ENCODE assay signal across 10 cellular contexts in the genomic region with DNA sequence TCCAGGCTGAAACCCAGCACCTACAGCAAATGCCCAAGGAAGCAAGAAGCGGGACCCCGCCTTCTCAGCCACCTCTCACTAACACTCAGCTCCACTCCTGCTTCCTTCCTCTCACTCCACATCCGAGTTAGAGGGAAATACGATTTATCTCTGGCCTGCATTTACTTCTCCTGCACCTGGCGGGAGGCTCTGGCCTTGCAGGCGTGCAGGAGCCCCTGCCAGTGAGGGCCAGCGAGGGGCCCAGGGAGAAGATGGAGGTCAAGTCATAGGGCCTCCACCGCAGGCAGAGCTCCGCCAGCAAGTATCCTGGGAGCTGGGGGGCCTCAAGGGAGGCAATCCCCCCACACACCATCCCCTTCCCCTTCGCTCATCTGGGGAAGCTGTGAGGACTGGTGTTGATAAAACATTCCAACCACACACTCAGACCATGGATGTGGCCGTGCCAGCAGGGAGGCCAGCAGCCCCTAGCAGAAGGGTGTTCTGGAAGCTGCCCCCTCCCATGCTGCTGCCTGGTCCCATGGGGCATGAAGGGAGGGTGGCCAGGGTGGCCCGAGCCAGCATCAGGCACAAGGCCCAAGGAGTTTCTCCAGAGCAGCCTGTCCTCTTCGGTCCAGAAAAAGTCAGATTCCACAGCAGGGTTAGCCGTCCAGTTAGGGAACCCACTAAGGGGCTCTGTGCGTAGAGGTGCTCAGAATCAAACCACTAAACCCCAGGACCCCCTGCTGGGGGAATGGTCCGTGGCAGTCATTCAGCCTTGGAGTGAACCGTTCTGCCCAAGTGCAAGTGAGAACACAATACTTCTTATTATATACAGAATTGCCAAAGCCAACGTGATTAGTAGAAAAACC.
A peak's percentile ranks its signal among the peaks of the same experiment; 100 is the strongest.
DNase-seq lines count a peak whose midpoint lies in the region; TF ChIP-seq lines count a peak whose summit lies in the region.
"Had no signal": no experiment of that assay in that cellular context is flagged by ENCODE, and none has a peak within 500 bp of the region (broad histone marks: within the 10 kb centered on the region; RNA-seq: fewer than 3 reads in every experiment).

No MANE protein-coding gene starts in this region.

- TF ChIP-seq CTCF in Peyer's patch (IDR thresholded peaks at IDR 0.05), result no peak
- peak in 2 of 56 donors; percentile 9 to 17 for TF ChIP-seq CTCF in dorsolateral prefrontal cortex (IDR thresholded peaks at IDR 0.05 in 54 of 56, conservative IDR thresholded peaks at IDR 0.05 in 2 of 56; ENCODE audit: low read depth in 1 of 56, partially characterized antibody in 56 of 56)
- no peak for TF ChIP-seq CTCF in suprapubic skin (IDR thresholded peaks at IDR 0.05)

- H3K4me1 ChIP-seq in Peyer's patch (peaks cover 0 to 25% (median 2%) of the 10 kb centered on the region in 4 donors), suprapubic skin (peaks cover 65% of the 10 kb centered on the region)

- H3K27ac ChIP-seq in Peyer's patch (peak overlapping the region; percentile 8 to 80 (median 58)), dorsolateral prefrontal cortex (peak overlapping the region; percentile 57 to 97 (median 90)), suprapubic skin (peak overlapping the region; percentile 71)

- intact Hi-C loops in dorsolateral prefrontal cortex (cut with DNase I), result no loop called here

- POLR2A ChIA-PET in HEK293T (lab: Yijun Ruan, JAX), result no interaction called here

- no peaks in the 10 kb centered on the region for H3K27me3 ChIP-seq in Peyer's patch
- H3K27me3 ChIP-seq in dorsolateral prefrontal cortex, result no peaks in the 10 kb centered on the region
- H3K27me3 ChIP-seq in suprapubic skin, result no peaks in the 10 kb centered on the region

- H3K4me3 ChIP-seq in Peyer's patch, result peak overlapping the region in 1 of 4 donors; percentile 42
- H3K4me3 ChIP-seq in dorsolateral prefrontal cortex, result peak overlapping the region in 46 of 59 donors; percentile 6 to 61 (median 44)
- peak overlapping the region; percentile 47 for H3K4me3 ChIP-seq in suprapubic skin

- DNase-seq in Peyer's patch (no peak), dorsolateral prefrontal cortex (peak in 4 of 10 donors; percentile 9 to 47 (median 34)), mesenteric fat pad (ENCODE audit: low spot score) (peak; percentile 55), suprapubic skin (ENCODE audit: low spot score in 2 of 2) (peak; percentile 60 to 71), iPS-NIHi11 (ENCODE audit: low spot score) (no peak), NCI-H446 treated with DMSO at 0.1 percent for 48 hours (lab: John Stamatoyannopoulos, UW) (no peak), HEK293T (ENCODE audit: extremely low spot score) (no peak)
- DNase-seq in effector CD4-positive, alpha-beta T cell, result no peak
- DNase-seq: activated naive CD4-positive, alpha-beta T cell treated with anti-CD3 and anti-CD28 coated beads for 36 hours; NCI-H526 had no signal

- no peak for TF ChIP-seq POLR2A in Peyer's patch (IDR thresholded peaks at IDR 0.05)
- TF ChIP-seq POLR2A in suprapubic skin (IDR thresholded peaks at IDR 0.05), result no peak

- H3K9me3 ChIP-seq in Peyer's patch (no peaks in the 10 kb centered on the region), suprapubic skin (no peaks in the 10 kb centered on the region)

- WGBS in suprapubic skin, result 58% methylated on average over 9 of the region's 18 CpGs

- TF ChIP-seq EP300 in suprapubic skin (IDR thresholded peaks at IDR 0.05), result no peak

- CTCF ChIA-PET in HEK293T (lab: Yijun Ruan, JAX), result no interaction called here

- H3K36me3 ChIP-seq in Peyer's patch (no peaks in the 10 kb centered on the region), suprapubic skin (no peaks in the 10 kb centered on the region)

TF ChIP-seq in HEK293T, 16 proteins besides CTCF, POLR2A, EP300 and RAD21:
- TF ChIP-seq ZNF384 (IDR thresholded peaks at IDR 0.05) (no peak), LEF1 (IDR thresholded peaks at IDR 0.05; ENCODE audit: borderline replicate concordance) (no peak), L3MBTL2 (conservative IDR thresholded peaks at IDR 0.05) (no peak), NFRKB (IDR thresholded peaks at IDR 0.05) (no peak), TARDBP (IDR thresholded peaks at IDR 0.05) (no peak), SP1 (IDR thresholded peaks at IDR 0.05) (no peak), SUZ12 (IDR thresholded peaks at IDR 0.05) (no peak), FOXA1 (IDR thresholded peaks at IDR 0.05) (no peak), FOXM1 (IDR thresholded peaks at IDR 0.05; ENCODE audit: borderline replicate concordance) (no peak)
- TF ChIP-seq, protein P1, sequence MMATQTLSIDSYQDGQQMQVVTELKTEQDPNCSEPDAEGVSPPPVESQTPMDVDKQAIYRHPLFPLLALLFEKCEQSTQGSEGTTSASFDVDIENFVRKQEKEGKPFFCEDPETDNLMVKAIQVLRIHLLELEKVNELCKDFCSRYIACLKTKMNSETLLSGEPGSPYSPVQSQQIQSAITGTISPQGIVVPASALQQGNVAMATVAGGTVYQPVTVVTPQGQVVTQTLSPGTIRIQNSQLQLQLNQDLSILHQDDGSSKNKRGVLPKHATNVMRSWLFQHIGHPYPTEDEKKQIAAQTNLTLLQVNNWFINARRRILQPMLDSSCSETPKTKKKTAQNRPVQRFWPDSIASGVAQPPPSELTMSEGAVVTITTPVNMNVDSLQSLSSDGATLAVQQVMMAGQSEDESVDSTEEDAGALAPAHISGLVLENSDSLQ (IDR thresholded peaks at IDR 0.05), result no peak

Comparison
In these comparisons a context has a peak if more than half of its experiments do, and no peak if none do; other contexts are left out.
1. DNase-seq: peak in mesenteric fat pad (single experiment) and suprapubic skin (2 of 2); none in Peyer's patch (0 of 3), iPS-NIHi11 (single experiment), NCI-H446 treated with DMSO at 0.1 percent for 48 hours (single experiment), HEK293T (single experiment) and effector CD4-positive, alpha-beta T cell (single experiment).
2. Peak in every context shown above with its lines, with median percentiles within 50 percentile points of each other: H3K27ac ChIP-seq.